Comparison of ENCODE assay signal across 19 cellular contexts in genomic region chr11:128593281-128593680, GRCh38. TPM values are rescaled to one million over a fixed set of nuclear protein-coding genes. Genes with fewer than 3 reads are reported as not detected.
DNase-seq lines count a peak whose midpoint lies in the region; ATAC-seq, FAIRE-seq and TF ChIP-seq lines count a peak whose summit lies in the region.
"Had no signal": no experiment of that assay in that cellular context is flagged by ENCODE, and none has a peak within 500 bp of the region (broad histone marks: within the 10 kb centered on the region; RNA-seq: fewer than 3 reads in every experiment).

No MANE protein-coding gene starts in this region.

- H3K9me1 ChIP-seq in IMR-90 (ENCODE audit: insufficient read depth, low read length), result no peaks in the 10 kb centered on the region

- no peak for FAIRE-seq in bronchial epithelial cell (lab: Jason Lieb, UNC)

- H3K36me3 Mint-ChIP-seq in neural progenitor cell, result no peaks in the 10 kb centered on the region
- H3K36me3 Mint-ChIP-seq in activated naive CD4-positive, alpha-beta T cell treated with anti-CD3 and anti-CD28 coated beads, Interleukin-2, amount 10 ng/mL, durations not matched to agents 7 days and 5 days, result no peaks in the 10 kb centered on the region
- H3K36me3 Mint-ChIP-seq: activated naive CD4-positive, alpha-beta T cell treated with anti-CD3 and anti-CD28 coated beads, Interleukin-2, amount 50 U/mL, for 24 hours had no signal

- intact Hi-C loops in IMR-90 (cut with micrococcal nuclease), result no loop called here

- H3K27ac Mint-ChIP-seq in neural progenitor cell, result peak overlapping the region; percentile 24
- H3K27ac Mint-ChIP-seq in activated naive CD4-positive, alpha-beta T cell treated with anti-CD3 and anti-CD28 coated beads, Interleukin-2, amount 10 ng/mL, durations not matched to agents 7 days and 5 days, result no peak overlapping the region
- H3K27ac Mint-ChIP-seq: activated naive CD4-positive, alpha-beta T cell treated with anti-CD3 and anti-CD28 coated beads, Interleukin-2, amount 50 U/mL, for 24 hours; B cell; nephron had no signal

- no peaks in the 10 kb centered on the region for H3K9me3 ChIP-seq in IMR-90 (ENCODE audit: control insufficient read depth, insufficient read depth, low read length)
- H3K9me3 ChIP-seq in neural progenitor cell (ENCODE audit: low read depth), result no peaks in the 10 kb centered on the region

- peaks cover 20% of the 10 kb centered on the region for H3K4me1 Mint-ChIP-seq in neural progenitor cell
- peaks cover 6% of the 10 kb centered on the region for H3K4me1 Mint-ChIP-seq in activated naive CD4-positive, alpha-beta T cell treated with anti-CD3 and anti-CD28 coated beads, Interleukin-2, amount 10 ng/mL, durations not matched to agents 7 days and 5 days
- H3K4me1 Mint-ChIP-seq: nephron had no signal

- H4K5ac ChIP-seq in IMR-90 (ENCODE audit: low read depth, low read length), result no peak overlapping the region

- H2BK120ac ChIP-seq in IMR-90 (ENCODE audit: low read depth, low read length), result no peak overlapping the region

- H3K56ac ChIP-seq in IMR-90 (ENCODE audit: extremely low read depth, insufficient read depth, low read length), result no peak overlapping the region

- H3K9ac ChIP-seq in IMR-90 (ENCODE audit: low read depth, low read length) (no peak overlapping the region), neural progenitor cell (no peak overlapping the region)

- peak; percentile 82 for DNase-seq in EL
- peak; percentile 62 for DNase-seq in IMR-90
- DNase-seq in bronchial epithelial cell (ENCODE audit: low read depth), result peak; percentile 24
- DNase-seq in neural progenitor cell (ENCODE audit: low spot score), result peak; percentile 88
- no peak for DNase-seq in effector CD4-positive, alpha-beta T cell
- DNase-seq in activated naive CD4-positive, alpha-beta T cell treated with anti-CD3 and anti-CD28 coated beads, Interleukin-2, amount 10 ng/mL, durations not matched to agents 7 days and 5 days, result no peak
- DNase-seq: activated CD4-positive, alpha-beta T cell treated with anti-CD3 and anti-CD28 coated beads for 1 hour; DMS153; NCI-H2081 treated with DMSO at 0.1 percent for 48 hours; NCI-H774; retina; Right ventricle myocardium superior; T-helper 2 cell had no signal

- H3K4ac ChIP-seq in IMR-90 (ENCODE audit: low read depth, low read length), result no peak overlapping the region

- POLR2A ChIA-PET in IMR-90 (lab: Charles Lee; ENCODE audit: unreplicated experiment), result interaction anchor here (0.6 kb wide), 1 partner anchor 192 kb away, joined by 4 read pairs; no protein-coding TSS in a partner anchor

- H2AFZ ChIP-seq in IMR-90 (replicated peaks; ENCODE audit: low read length, poor library complexity) (no peak overlapping the region), neural progenitor cell (replicated peaks) (no peak overlapping the region)

- in situ Hi-C loops in IMR-90 (cut with MboI; ENCODE audit: low sequenced_read_pairs), result no loop called here

- no peak overlapping the region for H3K14ac ChIP-seq in IMR-90 (replicated peaks; ENCODE audit: low read depth, low read length)

- H3K4me3 ChIP-seq in IMR-90 (ENCODE audit: insufficient read depth, low read depth, low read length) (no peak overlapping the region), bronchial epithelial cell (ENCODE audit: low read depth, low read length) (no peak overlapping the region), neural progenitor cell (peak overlapping the region; percentile 7)
- H3K4me3 ChIP-seq: cardiac muscle cell had no signal

- no peaks in the 10 kb centered on the region for H4K20me1 ChIP-seq in IMR-90 (ENCODE audit: insufficient read depth, low read length)
- H4K20me1 ChIP-seq in neural progenitor cell (ENCODE audit: low read depth), result no peaks in the 10 kb centered on the region

- H3K4me2 ChIP-seq in IMR-90 (ENCODE audit: low read depth, low read length), result no peak overlapping the region
- peak overlapping the region; percentile 60 for H3K4me2 ChIP-seq in neural progenitor cell

- CTCF ChIA-PET in IMR-90 (lab: Yijun Ruan, JAX), result no interaction called here
- CTCF ChIA-PET in activated naive CD4-positive, alpha-beta T cell treated with anti-CD3 and anti-CD28 coated beads, Interleukin-2, amount 10 ng/mL, durations not matched to agents 7 days and 5 days (lab: Charles Lee), result no interaction called here

- TF ChIP-seq POLR2A in IMR-90 (IDR thresholded peaks at IDR 0.05; ENCODE audit: low read depth, low read length), result no peak

- no peak overlapping the region for H2AK5ac ChIP-seq in IMR-90 (ENCODE audit: low read depth, low read length)

- BruUV-seq in IMR-90 (replicated peaks; lab: Mats Ljungman, UMichigan), result no TSS peak

- H2BK20ac ChIP-seq in IMR-90 (ENCODE audit: low read depth, low read length), result no peak overlapping the region

- no peak overlapping the region for H2BK15ac ChIP-seq in IMR-90 (ENCODE audit: low read depth, low read length)

- ATAC-seq in IMR-90 (ENCODE audit: low read depth), result peak; percentile 76
- no peak for ATAC-seq in GM21529 (IDR thresholded peaks at IDR 0.05; ENCODE audit: unreplicated experiment)
- ATAC-seq in GM18868 (IDR thresholded peaks at IDR 0.05; ENCODE audit: unreplicated experiment), result no peak

- peaks cover 6% of the 10 kb centered on the region for H3K9me3 Mint-ChIP-seq in neural progenitor cell
- H3K9me3 Mint-ChIP-seq in activated naive CD4-positive, alpha-beta T cell treated with anti-CD3 and anti-CD28 coated beads, Interleukin-2, amount 10 ng/mL, durations not matched to agents 7 days and 5 days, result no peaks in the 10 kb centered on the region
- H3K9me3 Mint-ChIP-seq: nephron had no signal

- H2BK5ac ChIP-seq in IMR-90 (ENCODE audit: low read depth, low read length, poor library complexity, severe bottlenecking), result no peak overlapping the region

- H3K18ac ChIP-seq in IMR-90 (ENCODE audit: low read depth, low read length), result no peak overlapping the region

- WGBS in IMR-90 (ENCODE audit: extremely low coverage in 2 of 2, insufficient read length in 1 of 2), 2 experiments, result 32% methylated on average over 2 of the region's 4 CpGs; no CpG with 5 or more reads in 1 of the 2 experiments

- TF ChIP-seq RAD21 in IMR-90 (IDR thresholded peaks at IDR 0.05; ENCODE audit: low read length), result no peak

- H3K79me1 ChIP-seq in IMR-90 (ENCODE audit: low read depth in 1 of 2, low read length in 2 of 2), result no peaks in the 10 kb centered on the region

- H3K36me3 ChIP-seq in IMR-90 (ENCODE audit: control insufficient read depth, insufficient read depth, low read length), result no peaks in the 10 kb centered on the region
- H3K36me3 ChIP-seq in bronchial epithelial cell (ENCODE audit: control insufficient read depth, insufficient read depth, low read length), result no peaks in the 10 kb centered on the region
- H3K36me3 ChIP-seq in neural progenitor cell, result no peaks in the 10 kb centered on the region
- H3K36me3 ChIP-seq: cardiac muscle cell had no signal

- H3K4me1 ChIP-seq in IMR-90 (ENCODE audit: control insufficient read depth, insufficient read depth, low read length) (no peaks in the 10 kb centered on the region), neural progenitor cell (peaks cover 34% of the 10 kb centered on the region)

- H3K23ac ChIP-seq in IMR-90 (ENCODE audit: low read depth, low read length), result no peak overlapping the region

- no peak overlapping the region for H4K91ac ChIP-seq in IMR-90 (ENCODE audit: insufficient read depth, low read depth, low read length)

- no peak overlapping the region for H2AK9ac ChIP-seq in IMR-90 (replicated peaks; ENCODE audit: low read depth, low read length, poor library complexity)

- TF ChIP-seq CTCF in IMR-90 (conservative IDR thresholded peaks at IDR 0.05; ENCODE audit: low read depth, low read length), result no peak
- no peak for TF ChIP-seq CTCF in bronchial epithelial cell (IDR thresholded peaks at IDR 0.05; ENCODE audit: insufficient read depth, low read length, severe bottlenecking)
- no peak for TF ChIP-seq CTCF in neural progenitor cell (IDR thresholded peaks at IDR 0.05)

- no peak overlapping the region for H3K4me3 Mint-ChIP-seq in neural progenitor cell
- no peak overlapping the region for H3K4me3 Mint-ChIP-seq in activated naive CD4-positive, alpha-beta T cell treated with anti-CD3 and anti-CD28 coated beads, Interleukin-2, amount 10 ng/mL, durations not matched to agents 7 days and 5 days
- H3K4me3 Mint-ChIP-seq: activated naive CD4-positive, alpha-beta T cell treated with anti-CD3 and anti-CD28 coated beads, Interleukin-2, amount 50 U/mL, for 24 hours; B cell; nephron had no signal

- dilution Hi-C loops in IMR-90 (cut with HindIII; ENCODE audit: low sequenced_read_pairs, unreplicated experiment), result no loop called here

- H3K27me3 ChIP-seq in IMR-90 (ENCODE audit: control insufficient read depth, insufficient read depth, low read length) (peaks cover 2% of the 10 kb centered on the region; the same call in 1 of the 2 replicates), bronchial epithelial cell (ENCODE audit: control insufficient read depth, insufficient read depth, low read length) (no peaks in the 10 kb centered on the region), neural progenitor cell (peaks cover 12% of the 10 kb centered on the region)

- H3K27me3 Mint-ChIP-seq in neural progenitor cell (ENCODE audit: insufficient read depth, low read depth), result peaks cover 18% of the 10 kb centered on the region
- peaks cover 13% of the 10 kb centered on the region for H3K27me3 Mint-ChIP-seq in activated naive CD4-positive, alpha-beta T cell treated with anti-CD3 and anti-CD28 coated beads, Interleukin-2, amount 10 ng/mL, durations not matched to agents 7 days and 5 days
- H3K27me3 Mint-ChIP-seq: activated naive CD4-positive, alpha-beta T cell treated with anti-CD3 and anti-CD28 coated beads, Interleukin-2, amount 50 U/mL, for 24 hours; B cell had no signal

- peaks cover 17% of the 10 kb centered on the region for H3F3A ChIP-seq in neural progenitor cell (ENCODE audit: low read depth)

- H3K79me2 ChIP-seq in neural progenitor cell (ENCODE audit: low read depth), result no peaks in the 10 kb centered on the region

- no peak overlapping the region for H3K27ac ChIP-seq in IMR-90 (ENCODE audit: insufficient read depth, low read length)
- no peak overlapping the region for H3K27ac ChIP-seq in neural progenitor cell
- H3K27ac ChIP-seq: cardiac muscle cell had no signal

- no peak overlapping the region for H4K8ac ChIP-seq in IMR-90 (ENCODE audit: low read depth in 2 of 2, low read length in 2 of 2)

TF ChIP-seq in IMR-90, 13 proteins besides CTCF, POLR2A, EP300 and RAD21 (continues in another document):
- no peak for TF ChIP-seq MXI1 (IDR thresholded peaks at IDR 0.05; ENCODE audit: borderline replicate concordance, low read depth, low read length)
- TF ChIP-seq SMC3 (IDR thresholded peaks at IDR 0.05; ENCODE audit: low read depth, low read length), result no peak
- TF ChIP-seq BHLHE40 (IDR thresholded peaks at IDR 0.05; ENCODE audit: low read depth, low read length), result no peak

RNA-seq across cellular contexts. Expression of gene ETS1, which starts 5.9 kb away (rescaled TPM):
- total RNA-seq in IMR-90 (2012; rRNA removed) (56.3 and 60.3 TPM in 2 replicates), bronchial epithelial cell (45.4 and 62.7 TPM in 2 replicates), neural progenitor cell (ENCODE audit: low replicate concordance) (0.54 and 0.93 TPM in 2 replicates)
- polyA plus RNA-seq in IMR-90 (2012; rRNA removed), result 41.2 and 43.6 TPM in 2 replicates
- 19.0 and 24.4 TPM in 2 replicates for polyA plus RNA-seq in IMR-90 (2012; cell fraction: cytosol; rRNA removed)
- polyA plus RNA-seq in IMR-90 (2012; cell fraction: nucleus; rRNA removed; ENCODE audit: low replicate concordance), result 13.4 and 42.1 TPM in 2 replicates

Comparison
In these comparisons a context has a peak if more than half of its experiments do, and no peak if none do; other contexts are left out.
1. DNase-seq: peak in EL (single experiment), IMR-90 (single experiment), bronchial epithelial cell (single experiment) and neural progenitor cell (single experiment); none in effector CD4-positive, alpha-beta T cell (single experiment) and activated naive CD4-positive, alpha-beta T cell treated with anti-CD3 and anti-CD28 coated beads, Interleukin-2, amount 10 ng/mL, durations not matched to agents 7 days and 5 days (single experiment).
2. RNA of gene ETS1, which starts 5.9 kb away (total RNA-seq): 45.4 to 62.7 TPM in bronchial epithelial cell and 56.3 to 60.3 TPM in IMR-90; 0.54 to 0.93 TPM in neural progenitor cell; every median in the first group is over 10 times any median in the second.